In genomic region chr15:74375303-74375693, GRCh38 we compare ENCODE assay signal across 9 cellular contexts. TPM values are rescaled to one million over a fixed set of nuclear protein-coding genes. Genes with fewer than 3 reads are reported as not detected.
A peak's percentile ranks its signal among the peaks of the same experiment; 100 is the strongest.
DNase-seq lines count a peak whose midpoint lies in the region; ATAC-seq, FAIRE-seq and TF ChIP-seq lines count a peak whose summit lies in the region.
"Had no signal": no experiment of that assay in that cellular context is flagged by ENCODE, and none has a peak within 500 bp of the region (broad histone marks: within the 10 kb centered on the region; RNA-seq: fewer than 3 reads in every experiment).

No MANE protein-coding gene starts in this region.

- no peaks in the 10 kb centered on the region for H3K27me3 ChIP-seq in parathyroid adenoma (ENCODE audit: control insufficient read depth, insufficient read depth, low read length)

- peak overlapping the region; percentile 97 for H3K4me2 ChIP-seq in parathyroid adenoma (ENCODE audit: low read length)

- peak; percentile 60 for DNase-seq in NCI-H1092 treated with DMSO at 0.1 percent for 48 hours (lab: John Stamatoyannopoulos, UW)
- peak; percentile 88 for DNase-seq in activated naive CD4-positive, alpha-beta T cell treated with Interleukin-2 at 50 U/mL for 16 hours
- DNase-seq in glomerular endothelial cell (ENCODE audit: extremely low read depth, low read depth, low spot score) = peak; percentile 65
- peak; percentile 66 for DNase-seq in urothelium cell line (ENCODE audit: low spot score)

- peak; percentile 85 for TF ChIP-seq CTCF in GM12873 (IDR thresholded peaks at IDR 0.05; ENCODE audit: insufficient read depth, low read depth, low read length, missing control alignments)
- TF ChIP-seq CTCF in parathyroid adenoma (IDR thresholded peaks at IDR 0.05) = peak; percentile 72

- H3K9ac ChIP-seq in parathyroid adenoma = no peak overlapping the region

- no peaks in the 10 kb centered on the region for H3K36me3 ChIP-seq in parathyroid adenoma (ENCODE audit: control insufficient read depth, insufficient read depth, low read length)

- H2AFZ ChIP-seq in parathyroid adenoma = peak overlapping the region; percentile 87

- no peaks in the 10 kb centered on the region for H3K79me2 ChIP-seq in parathyroid adenoma

- H3K27ac ChIP-seq in parathyroid adenoma = no peak overlapping the region
- H3K27ac ChIP-seq: skin epidermis had no signal

- H3K4me3 ChIP-seq in parathyroid adenoma (ENCODE audit: low read depth, low read length) = no peak overlapping the region

- H3K4me1 ChIP-seq in parathyroid adenoma = no peaks in the 10 kb centered on the region

- ATAC-seq in SK-N-SH treated with all-trans-retinoic acid at 6 μM for 48 hours (peak; percentile 66), HG03039 (IDR thresholded peaks at IDR 0.05; ENCODE audit: unreplicated experiment) (no peak)

- no peak for FAIRE-seq in urothelium cell line (lab: Jason Lieb, UNC)

- H3K9me3 ChIP-seq in parathyroid adenoma (ENCODE audit: control insufficient read depth, low read length) = no peaks in the 10 kb centered on the region

TF ChIP-seq in SK-N-SH treated with all-trans-retinoic acid at 6 μM for 48 hours, 23 proteins besides CTCF, POLR2A, EP300 and RAD21:
- TF ChIP-seq ISL1 (CRISPR knock-in tag; IDR thresholded peaks at IDR 0.05) = no peak
- no peak for TF ChIP-seq CSDC2 (CRISPR knock-in tag; IDR thresholded peaks at IDR 0.05)
- no peak for TF ChIP-seq SNAI2 (CRISPR knock-in tag; IDR thresholded peaks at IDR 0.05)
- TF ChIP-seq RARB (CRISPR knock-in tag; IDR thresholded peaks at IDR 0.05) = no peak
- no peak for TF ChIP-seq TSHZ2 (CRISPR knock-in tag; IDR thresholded peaks at IDR 0.05)
- no peak for TF ChIP-seq ZFP3 (CRISPR knock-in tag; IDR thresholded peaks at IDR 0.05)
- TF ChIP-seq POU6F1 (CRISPR knock-in tag; IDR thresholded peaks at IDR 0.05; ENCODE audit: borderline replicate concordance, low read depth) = no peak
- no peak for TF ChIP-seq ZC3H10 (CRISPR knock-in tag; IDR thresholded peaks at IDR 0.05)
- TF ChIP-seq TCF4 (CRISPR knock-in tag; IDR thresholded peaks at IDR 0.05; ENCODE audit: borderline replicate concordance) = no peak
TF ChIP-seq in SK-N-SH treated with all-trans-retinoic acid at 6 μM for 48 hours: peak in this region for 0.

RNA-seq across cellular contexts. Expression of gene CYP11A1, which starts 7.9 kb away (rescaled TPM):
- not detected in 2 replicates for total RNA-seq in glomerular endothelial cell

RNA-seq across cellular contexts. Expression of gene SEMA7A, which starts 58.5 kb away (rescaled TPM):
- total RNA-seq in glomerular endothelial cell = 15.3 and 25.6 TPM in 2 replicates
